34 cellular contexts compared by ENCODE assay signal in the genomic region with DNA sequence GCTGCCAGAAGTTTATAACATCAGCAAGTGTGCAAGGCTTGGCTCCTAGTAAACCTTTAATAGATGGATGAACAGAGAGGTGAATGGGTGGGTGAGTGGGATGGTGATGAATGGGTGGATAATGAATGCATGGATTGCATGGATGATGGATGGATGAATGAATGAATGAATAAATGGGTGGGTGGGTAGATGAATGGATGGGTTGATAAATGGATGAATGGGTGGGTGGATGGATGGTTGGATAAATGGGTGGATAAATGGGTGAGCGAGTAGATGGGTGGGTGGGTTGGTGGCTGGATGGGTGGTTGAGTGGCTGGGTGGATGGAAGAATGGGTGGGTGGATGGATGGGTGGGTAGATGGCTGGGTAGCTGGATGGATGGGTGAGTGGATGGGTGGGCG.
"Had no signal": no experiment of that assay in that cellular context is flagged by ENCODE, and none has a peak within 500 bp of the region (broad histone marks: within the 10 kb centered on the region; RNA-seq: fewer than 3 reads in every experiment).

No MANE protein-coding gene starts in this region.

- H3K4me3 ChIP-seq: adrenal gland, body of pancreas, breast epithelium had no signal

- H3K27ac ChIP-seq: adrenal gland, body of pancreas, brain microvascular endothelial cell, breast epithelium, VCaP had no signal

- H3K4me3 Mint-ChIP-seq: activated B cell treated with CpG ODN at 0.5 μM for 24 hours; activated CD4-positive, alpha-beta memory T cell treated with anti-CD3 and anti-CD28 coated beads for 36 hours; activated CD4-positive, alpha-beta T cell treated with anti-CD3 and anti-CD28 coated beads, Interleukin-2, amount 10 ng/mL, durations not matched to agents 24 days and 14 days; activated CD8-positive, alpha-beta memory T cell treated with anti-CD3 and anti-CD28 coated beads, Interleukin-2, amount 10 ng/mL, durations not matched to agents 7 days and 5 days; activated CD8-positive, alpha-beta T cell treated with anti-CD3 and anti-CD28 coated beads for 36 hours; activated naive CD4-positive, alpha-beta T cell treated with anti-CD3 and anti-CD28 coated beads for 36 hours; activated naive CD8-positive, alpha-beta T cell treated with anti-CD3 and anti-CD28 coated beads for 36 hours; activated T-cell treated with anti-CD3 and anti-CD28 coated beads, Interleukin-2, amount 50 U/mL, for 4 hours; activated T-cell treated with anti-CD3 and anti-CD28 coated beads, Interleukin-2, amount 50 U/mL, for 72 hours; activated T-helper 1 cell treated with anti-CD3 and anti-CD28 coated beads, Interleukin-12 subunit alpha, Interleukin-12 subunit beta, Interleukin-2, Interleukin-4 antibody, amounts not matched to agents 30 ng/mL and 10 ng/mL and 1 ng/mL, durations not matched to agents 14 hours and 24 hours and 36 hours; activated T-helper 17 cell treated with anti-CD3 and anti-CD28 coated beads, Interleukin-2, amount 50 U/mL, for 72 hours; T-helper 1 cell treated with Interleukin-12 subunit alpha and Interleukin-12 subunit beta and Interleukin-4 antibody, amounts not matched to agents 30 μg/mL and 1 μg/mL, for 36 hours; T-helper 2 cell treated with Interferon-gamma antibody and Interleukin-4, amounts not matched to agents 5 μg/mL and 100 μg/mL, for 36 hours had no signal

- H3K36me3 Mint-ChIP-seq: activated CD4-positive, alpha-beta memory T cell treated with anti-CD3 and anti-CD28 coated beads for 36 hours; activated CD8-positive, alpha-beta memory T cell treated with anti-CD3 and anti-CD28 coated beads, Interleukin-2, amount 10 ng/mL, durations not matched to agents 7 days and 5 days; activated naive CD4-positive, alpha-beta T cell treated with anti-CD3 and anti-CD28 coated beads, Interleukin-2, amount 50 U/mL, for 72 hours; activated naive CD8-positive, alpha-beta T cell treated with anti-CD3 and anti-CD28 coated beads for 36 hours had no signal

- H3K9me3 Mint-ChIP-seq: activated CD4-positive, alpha-beta memory T cell treated with anti-CD3 and anti-CD28 coated beads for 36 hours; activated CD8-positive, alpha-beta T cell treated with anti-CD3 and anti-CD28 coated beads for 36 hours; activated naive CD8-positive, alpha-beta T cell treated with anti-CD3 and anti-CD28 coated beads for 36 hours; activated T-cell treated with anti-CD3 and anti-CD28 coated beads, Interleukin-2, amount 50 U/mL, for 4 hours; activated T-helper 17 cell treated with anti-CD3 and anti-CD28 coated beads, Interleukin-2, amount 50 U/mL, for 72 hours had no signal

- H3K4me1 ChIP-seq: adrenal gland, breast epithelium had no signal

- DNase-seq: activated CD4-positive, alpha-beta memory T cell treated with anti-CD3 and anti-CD28 coated beads for 36 hours; activated CD4-positive, alpha-beta T cell treated with anti-CD3 and anti-CD28 coated beads for 4 hours; activated CD4-positive, alpha-beta T cell treated with anti-CD3 and anti-CD28 coated beads, Interleukin-2, amount 10 ng/mL, durations not matched to agents 24 days and 14 days; activated CD4-positive, alpha-beta T cell treated with anti-CD3 and anti-CD28 coated beads, Interleukin-2, amount 50 U/mL, for 1 hour; activated CD4-positive, alpha-beta T cell treated with anti-CD3 and anti-CD28 coated beads, Interleukin-2, amount 50 U/mL, for 4 hours; activated CD4-positive, CD25-positive, alpha-beta regulatory T cell treated with anti-CD3 and anti-CD28 coated beads, Interleukin-2, amount 50 U/mL, for 72 hours; activated CD8-positive, alpha-beta memory T cell treated with anti-CD3 and anti-CD28 coated beads, Interleukin-2, amount 10 ng/mL, durations not matched to agents 7 days and 5 days; activated CD8-positive, alpha-beta T cell treated with anti-CD3 and anti-CD28 coated beads for 36 hours; activated effector memory CD4-positive, alpha-beta T cell treated with anti-CD3 and anti-CD28 coated beads, Interleukin-2, amount 50 U/mL, for 16 hours; activated gamma-delta T cell treated with Interleukin-2 at 50 U/mL for 16 hours; activated naive CD4-positive, alpha-beta T cell; activated naive CD4-positive, alpha-beta T cell treated with anti-CD3 and anti-CD28 coated beads for 36 hours; activated naive CD4-positive, alpha-beta T cell treated with anti-CD3 and anti-CD28 coated beads, Interleukin-2, amount 50 U/mL, for 16 hours; activated naive CD8-positive, alpha-beta T cell treated with anti-CD3 and anti-CD28 coated beads for 36 hours; activated T-cell treated with anti-CD3 and anti-CD28 coated beads, Interleukin-2, amount 50 U/mL, for 4 hours; activated T-cell treated with anti-CD3 and anti-CD28 coated beads, Interleukin-2, amount 50 U/mL, for 72 hours; amniotic stem cell; aorta; body of pancreas; brain microvascular endothelial cell; central memory CD4-positive, alpha-beta T cell; cerebellar nuclear complex; T-helper 1 cell; T-helper 2 cell; T-helper 9 cell had no signal

- H3K9me3 ChIP-seq: adrenal gland, body of pancreas, breast epithelium had no signal

- ATAC-seq: activated CD8-positive, alpha-beta memory T cell treated with anti-CD3 and anti-CD28 coated beads, Interleukin-2, amount 10 ng/mL, durations not matched to agents 7 days and 5 days; activated CD8-positive, alpha-beta T cell treated with anti-CD3 and anti-CD28 coated beads for 36 hours; activated naive CD4-positive, alpha-beta T cell treated with anti-CD3 and anti-CD28 coated beads, Interleukin-2, amount 50 U/mL, for 72 hours; activated T-cell treated with anti-CD3 and anti-CD28 coated beads, Interleukin-2, amount 50 U/mL, for 4 hours; activated T-cell treated with anti-CD3 and anti-CD28 coated beads, Interleukin-2, amount 50 U/mL, for 72 hours; activated T-helper 17 cell treated with anti-CD3 and anti-CD28 coated beads, Interleukin-2, amount 50 U/mL, for 72 hours; body of pancreas had no signal

- H3K4me1 Mint-ChIP-seq: activated B cell treated with CpG ODN at 0.5 μM for 24 hours; activated CD4-positive, alpha-beta T cell treated with anti-CD3 and anti-CD28 coated beads, Interleukin-2, amount 10 ng/mL, durations not matched to agents 24 days and 14 days; activated CD8-positive, alpha-beta memory T cell treated with anti-CD3 and anti-CD28 coated beads, Interleukin-2, amount 10 ng/mL, durations not matched to agents 7 days and 5 days; activated naive CD8-positive, alpha-beta T cell treated with anti-CD3 and anti-CD28 coated beads for 36 hours; activated T-helper 17 cell treated with anti-CD3 and anti-CD28 coated beads, Interleukin-2, amount 50 U/mL, for 72 hours had no signal

- H3K36me3 ChIP-seq: adrenal gland, brain microvascular endothelial cell, breast epithelium had no signal

- H3K27ac Mint-ChIP-seq: activated B cell treated with CpG ODN at 0.5 μM for 24 hours; activated CD4-positive, alpha-beta memory T cell treated with anti-CD3 and anti-CD28 coated beads for 36 hours; activated CD4-positive, alpha-beta T cell treated with anti-CD3 and anti-CD28 coated beads, Interleukin-2, amount 10 ng/mL, durations not matched to agents 24 days and 14 days; activated CD8-positive, alpha-beta memory T cell treated with anti-CD3 and anti-CD28 coated beads, Interleukin-2, amount 10 ng/mL, durations not matched to agents 7 days and 5 days; activated CD8-positive, alpha-beta T cell treated with anti-CD3 and anti-CD28 coated beads for 36 hours; activated naive CD4-positive, alpha-beta T cell treated with anti-CD3 and anti-CD28 coated beads for 36 hours; activated naive CD4-positive, alpha-beta T cell treated with anti-CD3 and anti-CD28 coated beads, Interleukin-2, amount 50 U/mL, for 72 hours; activated naive CD8-positive, alpha-beta T cell treated with anti-CD3 and anti-CD28 coated beads for 36 hours; activated T-cell treated with anti-CD3 and anti-CD28 coated beads, Interleukin-2, amount 50 U/mL, for 72 hours; activated T-helper 1 cell treated with anti-CD3 and anti-CD28 coated beads, Interleukin-12 subunit alpha, Interleukin-12 subunit beta, Interleukin-2, Interleukin-4 antibody, amounts not matched to agents 30 ng/mL and 10 ng/mL and 1 ng/mL, durations not matched to agents 14 hours and 24 hours and 36 hours; activated T-helper 17 cell treated with anti-CD3 and anti-CD28 coated beads, Interleukin-2, amount 50 U/mL, for 72 hours; T-helper 1 cell treated with Interleukin-12 subunit alpha and Interleukin-12 subunit beta and Interleukin-4 antibody, amounts not matched to agents 30 μg/mL and 1 μg/mL, for 36 hours; T-helper 2 cell treated with Interferon-gamma antibody and Interleukin-4, amounts not matched to agents 5 μg/mL and 100 μg/mL, for 36 hours had no signal
